Comparison of ENCODE assay signal across 1 cellular context in the genomic region with DNA sequence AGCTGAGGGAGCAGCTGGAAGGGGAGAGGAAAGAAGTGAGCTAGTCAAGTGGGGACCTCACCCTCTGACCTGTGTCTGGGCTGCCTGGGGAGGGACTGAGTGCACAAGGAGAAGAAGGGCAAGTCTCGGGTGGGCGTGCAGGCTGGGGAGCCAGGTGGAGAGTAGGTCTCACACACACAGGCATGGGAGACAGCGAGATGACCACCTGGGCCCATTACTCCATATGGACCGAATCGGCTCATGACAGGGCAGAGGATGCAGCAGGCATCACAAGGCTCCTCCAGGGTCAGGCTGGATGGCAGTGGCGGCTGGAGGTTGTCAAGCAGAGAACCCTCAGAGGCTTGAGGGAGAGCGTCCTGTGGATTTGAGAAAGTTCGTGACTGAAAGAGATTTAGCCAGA.
TF ChIP-seq lines count a peak whose summit lies in the region.

No MANE protein-coding gene starts in this region.

TF ChIP-seq in WTC11, 78 proteins besides CTCF, POLR2A, EP300 and RAD21 (continued from another document):
- TF ChIP-seq, protein P1, sequence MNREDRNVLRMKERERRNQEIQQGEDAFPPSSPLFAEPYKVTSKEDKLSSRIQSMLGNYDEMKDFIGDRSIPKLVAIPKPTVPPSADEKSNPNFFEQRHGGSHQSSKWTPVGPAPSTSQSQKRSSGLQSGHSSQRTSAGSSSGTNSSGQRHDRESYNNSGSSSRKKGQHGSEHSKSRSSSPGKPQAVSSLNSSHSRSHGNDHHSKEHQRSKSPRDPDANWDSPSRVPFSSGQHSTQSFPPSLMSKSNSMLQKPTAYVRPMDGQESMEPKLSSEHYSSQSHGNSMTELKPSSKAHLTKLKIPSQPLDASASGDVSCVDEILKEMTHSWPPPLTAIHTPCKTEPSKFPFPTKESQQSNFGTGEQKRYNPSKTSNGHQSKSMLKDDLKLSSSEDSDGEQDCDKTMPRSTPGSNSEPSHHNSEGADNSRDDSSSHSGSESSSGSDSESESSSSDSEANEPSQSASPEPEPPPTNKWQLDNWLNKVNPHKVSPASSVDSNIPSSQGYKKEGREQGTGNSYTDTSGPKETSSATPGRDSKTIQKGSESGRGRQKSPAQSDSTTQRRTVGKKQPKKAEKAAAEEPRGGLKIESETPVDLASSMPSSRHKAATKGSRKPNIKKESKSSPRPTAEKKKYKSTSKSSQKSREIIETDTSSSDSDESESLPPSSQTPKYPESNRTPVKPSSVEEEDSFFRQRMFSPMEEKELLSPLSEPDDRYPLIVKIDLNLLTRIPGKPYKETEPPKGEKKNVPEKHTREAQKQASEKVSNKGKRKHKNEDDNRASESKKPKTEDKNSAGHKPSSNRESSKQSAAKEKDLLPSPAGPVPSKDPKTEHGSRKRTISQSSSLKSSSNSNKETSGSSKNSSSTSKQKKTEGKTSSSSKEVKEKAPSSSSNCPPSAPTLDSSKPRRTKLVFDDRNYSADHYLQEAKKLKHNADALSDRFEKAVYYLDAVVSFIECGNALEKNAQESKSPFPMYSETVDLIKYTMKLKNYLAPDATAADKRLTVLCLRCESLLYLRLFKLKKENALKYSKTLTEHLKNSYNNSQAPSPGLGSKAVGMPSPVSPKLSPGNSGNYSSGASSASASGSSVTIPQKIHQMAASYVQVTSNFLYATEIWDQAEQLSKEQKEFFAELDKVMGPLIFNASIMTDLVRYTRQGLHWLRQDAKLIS (CRISPR knock-in tag; IDR thresholded peaks at IDR 0.05; ENCODE audit: borderline replicate concordance), result no peak
- TF ChIP-seq HMGA2 (CRISPR knock-in tag; IDR thresholded peaks at IDR 0.05) (no peak), GRHL2 (CRISPR knock-in tag; IDR thresholded peaks at IDR 0.05; ENCODE audit: insufficient replicate concordance, severe bottlenecking) (no peak), KAT7 (CRISPR knock-in tag; IDR thresholded peaks at IDR 0.05; ENCODE audit: borderline replicate concordance) (no peak), GABPB1 (CRISPR knock-in tag; IDR thresholded peaks at IDR 0.05) (no peak), NFATC4 (CRISPR knock-in tag; IDR thresholded peaks at IDR 0.05) (no peak), SP1 (CRISPR knock-in tag; conservative IDR thresholded peaks at IDR 0.05) (no peak), NR2C2 (CRISPR knock-in tag; IDR thresholded peaks at IDR 0.05) (no peak), ZNF121 (CRISPR knock-in tag; IDR thresholded peaks at IDR 0.05) (no peak), ZNF396 (CRISPR knock-in tag; IDR thresholded peaks at IDR 0.05; ENCODE audit: borderline replicate concordance) (no peak), ELF4 (CRISPR knock-in tag; IDR thresholded peaks at IDR 0.05; ENCODE audit: low read depth) (no peak)
- TF ChIP-seq, protein P2, sequence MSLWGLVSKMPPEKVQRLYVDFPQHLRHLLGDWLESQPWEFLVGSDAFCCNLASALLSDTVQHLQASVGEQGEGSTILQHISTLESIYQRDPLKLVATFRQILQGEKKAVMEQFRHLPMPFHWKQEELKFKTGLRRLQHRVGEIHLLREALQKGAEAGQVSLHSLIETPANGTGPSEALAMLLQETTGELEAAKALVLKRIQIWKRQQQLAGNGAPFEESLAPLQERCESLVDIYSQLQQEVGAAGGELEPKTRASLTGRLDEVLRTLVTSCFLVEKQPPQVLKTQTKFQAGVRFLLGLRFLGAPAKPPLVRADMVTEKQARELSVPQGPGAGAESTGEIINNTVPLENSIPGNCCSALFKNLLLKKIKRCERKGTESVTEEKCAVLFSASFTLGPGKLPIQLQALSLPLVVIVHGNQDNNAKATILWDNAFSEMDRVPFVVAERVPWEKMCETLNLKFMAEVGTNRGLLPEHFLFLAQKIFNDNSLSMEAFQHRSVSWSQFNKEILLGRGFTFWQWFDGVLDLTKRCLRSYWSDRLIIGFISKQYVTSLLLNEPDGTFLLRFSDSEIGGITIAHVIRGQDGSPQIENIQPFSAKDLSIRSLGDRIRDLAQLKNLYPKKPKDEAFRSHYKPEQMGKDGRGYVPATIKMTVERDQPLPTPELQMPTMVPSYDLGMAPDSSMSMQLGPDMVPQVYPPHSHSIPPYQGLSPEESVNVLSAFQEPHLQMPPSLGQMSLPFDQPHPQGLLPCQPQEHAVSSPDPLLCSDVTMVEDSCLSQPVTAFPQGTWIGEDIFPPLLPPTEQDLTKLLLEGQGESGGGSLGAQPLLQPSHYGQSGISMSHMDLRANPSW (CRISPR knock-in tag; conservative IDR thresholded peaks at IDR 0.05; ENCODE audit: low read depth), result no peak
- TF ChIP-seq, protein P3, sequence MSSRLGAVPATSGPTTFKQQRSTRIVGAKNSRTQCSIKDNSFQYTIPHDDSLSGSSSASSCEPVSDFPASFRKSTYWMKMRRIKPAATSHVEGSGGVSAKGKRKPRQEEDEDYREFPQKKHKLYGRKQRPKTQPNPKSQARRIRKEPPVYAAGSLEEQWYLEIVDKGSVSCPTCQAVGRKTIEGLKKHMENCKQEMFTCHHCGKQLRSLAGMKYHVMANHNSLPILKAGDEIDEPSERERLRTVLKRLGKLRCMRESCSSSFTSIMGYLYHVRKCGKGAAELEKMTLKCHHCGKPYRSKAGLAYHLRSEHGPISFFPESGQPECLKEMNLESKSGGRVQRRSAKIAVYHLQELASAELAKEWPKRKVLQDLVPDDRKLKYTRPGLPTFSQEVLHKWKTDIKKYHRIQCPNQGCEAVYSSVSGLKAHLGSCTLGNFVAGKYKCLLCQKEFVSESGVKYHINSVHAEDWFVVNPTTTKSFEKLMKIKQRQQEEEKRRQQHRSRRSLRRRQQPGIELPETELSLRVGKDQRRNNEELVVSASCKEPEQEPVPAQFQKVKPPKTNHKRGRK (CRISPR knock-in tag; IDR thresholded peaks at IDR 0.05; ENCODE audit: borderline replicate concordance), result no peak
- TF ChIP-seq, protein P4, sequence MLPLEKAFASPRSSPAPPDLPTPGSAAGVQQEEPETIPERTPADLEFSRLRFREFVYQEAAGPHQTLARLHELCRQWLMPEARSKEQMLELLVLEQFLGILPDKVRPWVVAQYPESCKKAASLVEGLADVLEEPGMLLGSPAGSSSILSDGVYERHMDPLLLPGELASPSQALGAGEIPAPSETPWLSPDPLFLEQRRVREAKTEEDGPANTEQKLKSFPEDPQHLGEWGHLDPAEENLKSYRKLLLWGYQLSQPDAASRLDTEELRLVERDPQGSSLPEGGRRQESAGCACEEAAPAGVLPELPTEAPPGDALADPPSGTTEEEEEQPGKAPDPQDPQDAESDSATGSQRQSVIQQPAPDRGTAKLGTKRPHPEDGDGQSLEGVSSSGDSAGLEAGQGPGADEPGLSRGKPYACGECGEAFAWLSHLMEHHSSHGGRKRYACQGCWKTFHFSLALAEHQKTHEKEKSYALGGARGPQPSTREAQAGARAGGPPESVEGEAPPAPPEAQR (CRISPR knock-in tag; IDR thresholded peaks at IDR 0.05), result no peak
- TF ChIP-seq, protein P5, sequence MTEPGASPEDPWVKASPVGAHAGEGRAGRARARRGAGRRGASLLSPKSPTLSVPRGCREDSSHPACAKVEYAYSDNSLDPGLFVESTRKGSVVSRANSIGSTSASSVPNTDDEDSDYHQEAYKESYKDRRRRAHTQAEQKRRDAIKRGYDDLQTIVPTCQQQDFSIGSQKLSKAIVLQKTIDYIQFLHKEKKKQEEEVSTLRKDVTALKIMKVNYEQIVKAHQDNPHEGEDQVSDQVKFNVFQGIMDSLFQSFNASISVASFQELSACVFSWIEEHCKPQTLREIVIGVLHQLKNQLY (CRISPR knock-in tag; IDR thresholded peaks at IDR 0.05), result no peak
